In the genomic region with DNA sequence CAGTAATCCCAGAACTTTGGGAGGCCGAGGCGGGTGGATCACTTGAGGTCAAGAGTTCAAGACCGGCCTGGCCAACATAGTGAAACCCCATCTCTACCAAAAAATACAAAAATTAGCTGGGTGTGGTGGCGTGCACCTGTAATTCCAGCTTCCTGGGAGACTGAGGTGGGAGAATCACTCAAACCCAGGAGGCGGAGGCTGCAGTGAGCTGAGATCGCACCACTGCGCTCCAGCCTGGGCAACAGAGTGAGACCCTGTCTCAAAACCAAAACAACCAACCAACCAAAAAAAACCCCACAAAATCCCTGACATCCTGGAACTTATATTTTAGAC, we compare ENCODE assay signal across 8 cellular contexts. TPM values are rescaled to one million over a fixed set of nuclear protein-coding genes. Genes with fewer than 3 reads are reported as not detected.
DNase-seq lines count a peak whose midpoint lies in the region; ATAC-seq and TF ChIP-seq lines count a peak whose summit lies in the region.
"Not testable (repeated sequence)": the region's sequence is repeated elsewhere in the genome, so short reads cannot be mapped to it uniquely, and the experiment has no call there.

No MANE protein-coding gene starts in this region.

- H3K79me2 ChIP-seq in KMS-11 (ENCODE audit: insufficient read depth, low read depth); mammary epithelial cell (ENCODE audit: insufficient read depth, low read length): not testable (repeated sequence)

- not testable (repeated sequence) for H4K8ac ChIP-seq in mesenchymal stem cell (ENCODE audit: low read length)

- H3K14ac ChIP-seq in mesenchymal stem cell (ENCODE audit: low read length in 2 of 2), result not testable (repeated sequence)

- H3K4me2 ChIP-seq in KMS-11, result peak overlapping the region; percentile 97
- not testable (repeated sequence) for H3K4me2 ChIP-seq in mammary epithelial cell (ENCODE audit: insufficient read depth, low read depth, low read length); mesenchymal stem cell (ENCODE audit: low read length, poor library complexity, severe bottlenecking)

- H3K4me1 Mint-ChIP-seq in activated T-cell treated with anti-CD3 and anti-CD28 coated beads, Interleukin-2, amount 50 U/mL, for 72 hours (ENCODE audit: low read depth), result peaks cover 73% of the 10 kb centered on the region

- H3K27ac ChIP-seq in A673 (ENCODE audit: low read depth, low read length, poor library complexity, severe bottlenecking), result peak overlapping the region; percentile 62
- peak overlapping the region; percentile 91 for H3K27ac ChIP-seq in KMS-11
- peak overlapping the region; percentile 69 for H3K27ac ChIP-seq in mammary epithelial cell (ENCODE audit: insufficient read depth, low read depth, low read length)
- not testable (repeated sequence) for H3K27ac ChIP-seq in mesenchymal stem cell (ENCODE audit: low read length, poor library complexity, severe bottlenecking)
- peak overlapping the region; percentile 99 for H3K27ac ChIP-seq in psoas muscle
- H3K27ac ChIP-seq in thoracic aorta, result peak overlapping the region; percentile 49 to 62

- WGBS in mammary epithelial cell (ENCODE audit: low coverage, missing lambda C conversion rate), result 100% methylated on average over 7 of the region's 7 CpGs
- WGBS in mesenchymal stem cell, result 93% methylated on average over 4 of the region's 7 CpGs
- WGBS in psoas muscle, 3 donors, result 90 to 96% (median 94%) methylated on average over 7 of the region's 7 CpGs

- DNase-seq in A673 (ENCODE audit: low spot score); activated T-cell treated with anti-CD3 and anti-CD28 coated beads, Interleukin-2, amount 50 U/mL, for 72 hours; mammary epithelial cell; mesenchymal stem cell; psoas muscle; thoracic aorta (ENCODE audit: low spot score): not testable (repeated sequence)
- DNase-seq in Right ventricle myocardium superior, result peak; percentile 40

- not testable (repeated sequence) for H2AFZ ChIP-seq in KMS-11 (ENCODE audit: low read depth); mammary epithelial cell (ENCODE audit: low read depth, low read length); mesenchymal stem cell (ENCODE audit: low read depth, low read length)

- POLR2A ChIA-PET in A673 (lab: Charles Lee; ENCODE audit: low non-redundant PET), result not testable (repeated sequence)

- not testable (repeated sequence) for H3K36me3 ChIP-seq in A673 (ENCODE audit: insufficient read depth, low read length, poor library complexity, severe bottlenecking); KMS-11 (ENCODE audit: insufficient read depth); mammary epithelial cell (ENCODE audit: insufficient read depth, low read length); mesenchymal stem cell (ENCODE audit: control insufficient read depth in 1 of 2, insufficient read depth in 2 of 2, low read depth in 1 of 2, low read length in 2 of 2); psoas muscle (ENCODE audit: insufficient read depth in 1 of 2, low read depth in 1 of 2); thoracic aorta

- BruUV-seq in A673 (replicated peaks; lab: Mats Ljungman, UMichigan); mammary epithelial cell (replicated peaks; lab: Mats Ljungman, UMichigan): not testable (repeated sequence)

- intact Hi-C loops in A673 (cut with micrococcal nuclease; ENCODE audit: unreplicated experiment); mammary epithelial cell (cut with micrococcal nuclease); Right ventricle myocardium superior (cut with DNase I); psoas muscle (cut with DNase I): not testable (repeated sequence)

- H2BK12ac ChIP-seq in mesenchymal stem cell (ENCODE audit: low read length in 2 of 2), result not testable (repeated sequence)

- H3K9ac ChIP-seq in KMS-11, result peak overlapping the region; percentile 66; the same call in 1 of the 2 replicates
- H3K9ac ChIP-seq in mammary epithelial cell (ENCODE audit: insufficient read depth, low read length), result not testable (repeated sequence)
- H3K9ac ChIP-seq in mesenchymal stem cell (ENCODE audit: low read length), result peak overlapping the region; percentile 74

- H2BK15ac ChIP-seq in mesenchymal stem cell (ENCODE audit: low read depth, poor library complexity, severe bottlenecking), result not testable (repeated sequence)

- H3K4me3 ChIP-seq in A673 (ENCODE audit: low read depth, low read length, poor library complexity, severe bottlenecking); KMS-11 (IDR thresholded peaks at IDR 0.05; ENCODE audit: insufficient read depth, low read depth, low read length); mammary epithelial cell (replicated peaks in 1 of 3; ENCODE audit: insufficient read depth in 1 of 3, low read depth in 2 of 3, low read length in 3 of 3); mesenchymal stem cell (ENCODE audit: insufficient read depth in 1 of 2, low read depth in 1 of 2, low read length in 2 of 2); psoas muscle; thoracic aorta: not testable (repeated sequence)

- in situ Hi-C loops in mammary epithelial cell (cut with MboI; ENCODE audit: low sequenced_read_pairs in 2 of 2), result not testable (repeated sequence)

- CTCF ChIA-PET in A673 (lab: Charles Lee); mammary epithelial cell (lab: Charles Lee; ENCODE audit: low non-redundant PET): not testable (repeated sequence)

- H3K18ac ChIP-seq in mesenchymal stem cell (ENCODE audit: low read depth in 1 of 2, low read length in 2 of 2), result peak overlapping the region in 1 of 2 experiments; percentile 61

- H2AK5ac ChIP-seq in mesenchymal stem cell (ENCODE audit: low read length, severe bottlenecking), result not testable (repeated sequence)

- TF ChIP-seq CTCF in A673 (conservative IDR thresholded peaks at IDR 0.05; ENCODE audit: low read depth, low read length); KMS-11 (conservative IDR thresholded peaks at IDR 0.05; ENCODE audit: low read depth, low read length); mammary epithelial cell (conservative IDR thresholded peaks at IDR 0.05 in 1 of 2, IDR thresholded peaks at IDR 0.05 in 1 of 2; ENCODE audit: extremely low read depth in 1 of 2, insufficient read depth in 1 of 2, low read depth in 1 of 2, low read length in 2 of 2); psoas muscle (IDR thresholded peaks at IDR 0.05); thoracic aorta (IDR thresholded peaks at IDR 0.05): not testable (repeated sequence)

- not testable (repeated sequence) for H3K27me3 ChIP-seq in A673 (replicated peaks; ENCODE audit: insufficient read depth, low read depth, low read length, poor library complexity); KMS-11 (ENCODE audit: insufficient read depth, low read depth); mammary epithelial cell (ENCODE audit: insufficient read depth, low read length); mesenchymal stem cell (ENCODE audit: control insufficient read depth in 1 of 2, insufficient read depth in 1 of 2, low read length in 2 of 2); psoas muscle (ENCODE audit: insufficient read depth in 3 of 3, low read length in 2 of 3); thoracic aorta (replicated peaks; ENCODE audit: insufficient read depth)

- not testable (repeated sequence) for H3K4me3 Mint-ChIP-seq in activated T-cell treated with anti-CD3 and anti-CD28 coated beads, Interleukin-2, amount 50 U/mL, for 72 hours

- not testable (repeated sequence) for H3K79me1 ChIP-seq in mesenchymal stem cell (replicated peaks; ENCODE audit: low read length, poor library complexity, severe bottlenecking)

- H3K27ac Mint-ChIP-seq in activated T-cell treated with anti-CD3 and anti-CD28 coated beads, Interleukin-2, amount 50 U/mL, for 72 hours, result peak overlapping the region; percentile 38

- not testable (repeated sequence) for H2BK5ac ChIP-seq in mesenchymal stem cell (ENCODE audit: low read depth, low read length, poor library complexity, severe bottlenecking)

- H4K20me1 ChIP-seq in KMS-11 (ENCODE audit: insufficient read depth); mammary epithelial cell (ENCODE audit: insufficient read depth, low read length): not testable (repeated sequence)

- not testable (repeated sequence) for H3K27me3 Mint-ChIP-seq in activated T-cell treated with anti-CD3 and anti-CD28 coated beads, Interleukin-2, amount 50 U/mL, for 72 hours (ENCODE audit: low read depth)

- H3K9me3 ChIP-seq in A673 (ENCODE audit: low read depth, low read length, poor library complexity, severe bottlenecking); mammary epithelial cell (replicated peaks; ENCODE audit: insufficient read depth, low read length); mesenchymal stem cell (ENCODE audit: control insufficient read depth, low read length); psoas muscle; thoracic aorta: not testable (repeated sequence)

- not testable (repeated sequence) for ATAC-seq in activated T-cell treated with anti-CD3 and anti-CD28 coated beads, Interleukin-2, amount 50 U/mL, for 72 hours (replicated peaks in 1 of 2); Right ventricle myocardium superior (ENCODE audit: poor library complexity); psoas muscle; thoracic aorta (ENCODE audit: insufficient number of reproducible peaks, low FRiP score, low read depth)

- H3K36me3 Mint-ChIP-seq in activated T-cell treated with anti-CD3 and anti-CD28 coated beads, Interleukin-2, amount 50 U/mL, for 72 hours (ENCODE audit: insufficient read depth in 2 of 2), result not testable (repeated sequence)

- H3K4me1 ChIP-seq in A673 (ENCODE audit: insufficient read depth, low read length, poor library complexity, severe bottlenecking), result peaks cover 24% of the 10 kb centered on the region
- peaks cover 70% of the 10 kb centered on the region for H3K4me1 ChIP-seq in KMS-11 (ENCODE audit: low read depth, poor library complexity, severe bottlenecking)
- peaks cover 41% of the 10 kb centered on the region for H3K4me1 ChIP-seq in mammary epithelial cell (ENCODE audit: insufficient read depth, low read length)
- H3K4me1 ChIP-seq in mesenchymal stem cell (ENCODE audit: control insufficient read depth, insufficient read depth, low read depth, low read length), result peaks cover 26% of the 10 kb centered on the region
- peaks cover 66% of the 10 kb centered on the region for H3K4me1 ChIP-seq in psoas muscle
- H3K4me1 ChIP-seq in thoracic aorta (ENCODE audit: control insufficient read depth in 1 of 2, low read depth in 2 of 2), result peaks cover 12 to 37% of the 10 kb centered on the region in 2 donors

- H2BK120ac ChIP-seq in mesenchymal stem cell (ENCODE audit: low read depth, low read length), result not testable (repeated sequence)

- peak overlapping the region; percentile 84 for H4K91ac ChIP-seq in mesenchymal stem cell (ENCODE audit: low read length)

- not testable (repeated sequence) for H3K23ac ChIP-seq in mesenchymal stem cell (ENCODE audit: low read length in 2 of 2)

- dilution Hi-C loops in mammary epithelial cell (cut with HindIII; ENCODE audit: low sequenced_read_pairs), result loop anchor here (10.0 kb wide), 1 partner anchor 426 kb away; no protein-coding TSS in a partner anchor

- H3K9me3 Mint-ChIP-seq in activated T-cell treated with anti-CD3 and anti-CD28 coated beads, Interleukin-2, amount 50 U/mL, for 72 hours, result not testable (repeated sequence)

- H3K4ac ChIP-seq in mesenchymal stem cell (ENCODE audit: low read depth in 1 of 2, low read length in 2 of 2), result not testable (repeated sequence)

RNA-seq across cellular contexts. Expression of gene PLA2G6, which starts 3.1 kb away (rescaled TPM):
- total RNA-seq in A673 (2021) (31.8 and 40.8 TPM in 2 replicates), mammary epithelial cell (10 to 100 TPM; 12.8 to 20.2 TPM), Right ventricle myocardium superior (12.0 TPM), psoas muscle (10 to 100 TPM in 2 of 4 donors, 1 to 10 TPM in 2; 8.5 to 17.4 (median 11.4) TPM), thoracic aorta (10 to 100 TPM; 27.4 to 50.4 TPM)
- total RNA-seq in activated T-cell treated with anti-CD3 and anti-CD28 coated beads, Interleukin-2, amount 50 U/mL, for 72 hours, result 100 to 1,000 TPM in 1 of 2 donors, 10 to 100 TPM in 1; 87.5 to 102 TPM
- polyA plus RNA-seq in mammary epithelial cell (7.8 TPM), psoas muscle (1 to 10 TPM; 4.5 to 7.1 (median 7.1) TPM)
- 7.9 TPM for polyA minus RNA-seq in mammary epithelial cell
- 3.7 TPM for polyA plus RNA-seq in mesenchymal stem cell (2013, experiment 1 of 2)
- polyA plus RNA-seq in mesenchymal stem cell (2013, experiment 2 of 2), result 4.4 TPM

RNA-seq across cellular contexts. Expression of gene MAFF, which starts 23.2 kb away (rescaled TPM):
- total RNA-seq in A673 (2021) (5.0 and 6.3 TPM in 2 replicates), mammary epithelial cell (10 to 100 TPM; 17.0 to 48.5 TPM), Right ventricle myocardium superior (4.2 TPM), psoas muscle (10 to 100 TPM in 3 of 4 donors, 1 to 10 TPM in 1; 5.7 to 63.8 (median 39.5) TPM), thoracic aorta (100 to 1,000 TPM in 1 of 2 donors, 10 to 100 TPM in 1; 97.6 to 111 TPM)
- 10 to 100 TPM; 15.6 to 20.3 TPM for total RNA-seq in activated T-cell treated with anti-CD3 and anti-CD28 coated beads, Interleukin-2, amount 50 U/mL, for 72 hours
- polyA plus RNA-seq in mammary epithelial cell (13.9 TPM), psoas muscle (100 to 1,000 TPM in 1 of 3 donors, 10 to 100 TPM in 2; 23.6 to 118 (median 26.9) TPM)
- 5.3 TPM for polyA minus RNA-seq in mammary epithelial cell
- polyA plus RNA-seq in mesenchymal stem cell (2013, experiment 1 of 2), result 9.1 TPM
- polyA plus RNA-seq in mesenchymal stem cell (2013, experiment 2 of 2), result 8.8 TPM
